In the genomic region with DNA sequence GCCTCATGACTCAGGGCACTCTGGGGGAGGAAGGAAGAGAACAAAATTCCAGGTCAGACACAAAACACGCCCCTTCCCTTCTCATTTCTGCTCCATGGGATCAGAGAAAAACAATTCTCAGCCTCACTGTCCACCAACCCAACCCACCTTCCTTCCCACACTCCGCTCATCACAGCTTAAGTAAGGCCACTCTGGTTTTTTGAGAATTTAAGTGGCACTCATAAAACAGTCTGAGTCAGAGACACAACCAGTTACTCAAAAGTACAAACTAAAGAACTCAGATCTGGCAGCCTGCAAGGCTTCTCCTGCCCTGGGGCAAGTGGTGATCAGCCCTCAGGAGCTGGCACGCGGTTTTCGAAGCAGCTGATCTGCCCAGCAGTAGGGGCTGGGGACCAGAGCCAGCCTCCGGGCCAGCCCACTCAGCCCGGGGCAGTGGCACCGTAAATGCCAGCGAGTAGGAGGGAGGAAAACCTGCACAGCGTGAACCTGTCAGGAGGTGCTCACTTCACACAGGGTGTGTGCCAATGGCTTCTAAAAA, we compare ENCODE assay signal across 8 cellular contexts. TPM values are rescaled to one million over a fixed set of nuclear protein-coding genes. Genes with fewer than 3 reads are reported as not detected.
DNase-seq lines count a peak whose midpoint lies in the region; ATAC-seq, FAIRE-seq and TF ChIP-seq lines count a peak whose summit lies in the region.
"Had no signal": no experiment of that assay in that cellular context is flagged by ENCODE, and none has a peak within 500 bp of the region (broad histone marks: within the 10 kb centered on the region; RNA-seq: fewer than 3 reads in every experiment).

No MANE protein-coding gene starts in this region.

- ATAC-seq in HG02610 (IDR thresholded peaks at IDR 0.05; ENCODE audit: unreplicated experiment), result no peak

- H3K4me1 ChIP-seq in endothelial cell of umbilical vein (ENCODE audit: control insufficient read depth, extremely low read depth, insufficient read depth, low read length), result peaks cover 10% of the 10 kb centered on the region
- peaks cover 3 to 5% of the 10 kb centered on the region in 2 donors for H3K4me1 ChIP-seq in uterus

- DNase-seq in NCI-H69 (lab: John Stamatoyannopoulos, UW) (peak; percentile 35), endothelial cell of umbilical vein (ENCODE audit: low read depth, low spot score) (peak; percentile 74), kidney tubule cell (ENCODE audit: low spot score) (peak; percentile 77), uterus (no peak), SK-N-DZ (ENCODE audit: low spot score) (no peak), RCC 7860 (ENCODE audit: low spot score) (no peak)
- DNase-seq: NCI-H82 had no signal

- POLR2A ChIA-PET in endothelial cell of umbilical vein (lab: Charles Lee), result no interaction called here

- CTCF ChIA-PET in endothelial cell of umbilical vein (lab: Charles Lee), result interaction anchor here (0.6 to 6.4 kb wide), 4 partner anchors 13 to 146 kb away, joined by 3 to 113 read pairs (median 3); no protein-coding TSS in a partner anchor

- H3K27me3 ChIP-seq in endothelial cell of umbilical vein (ENCODE audit: control insufficient read depth in 2 of 2, insufficient read depth in 2 of 2, low read length in 2 of 2), result no peaks in the 10 kb centered on the region
- H3K27me3 ChIP-seq in uterus, result no peaks in the 10 kb centered on the region

- H3K4me3 ChIP-seq in endothelial cell of umbilical vein (replicated peaks in 1 of 3; ENCODE audit: insufficient read depth in 1 of 3, low read depth in 1 of 3, low read length in 3 of 3) (peak overlapping the region in 1 of 3 experiments; percentile 3), uterus (no peak overlapping the region)

- H3K9me1 ChIP-seq in endothelial cell of umbilical vein (replicated peaks; ENCODE audit: control insufficient read depth, extremely low read depth, insufficient read depth, low read length), result no peaks in the 10 kb centered on the region

- no peak for TF ChIP-seq POLR2A in endothelial cell of umbilical vein (IDR thresholded peaks at IDR 0.05; ENCODE audit: low read depth, low read length)
- TF ChIP-seq POLR2A in uterus (IDR thresholded peaks at IDR 0.05), result no peak

- TF ChIP-seq CTCF in endothelial cell of umbilical vein (IDR thresholded peaks at IDR 0.05; ENCODE audit: extremely low read depth in 1 of 2, insufficient read depth in 1 of 2, low read depth in 1 of 2, low read length in 2 of 2) (no peak), uterus (IDR thresholded peaks at IDR 0.05) (no peak)

- H3K9me3 ChIP-seq in endothelial cell of umbilical vein (replicated peaks; ENCODE audit: control insufficient read depth, insufficient read depth, low read length) (no peaks in the 10 kb centered on the region), uterus (no peaks in the 10 kb centered on the region)

- no peaks in the 10 kb centered on the region for H3K79me2 ChIP-seq in endothelial cell of umbilical vein (ENCODE audit: control insufficient read depth, insufficient read depth, low read length)

- intact Hi-C loops in endothelial cell of umbilical vein (cut with micrococcal nuclease) (loop anchor here (5.0 to 10.0 kb wide), 2 partner anchors 322 to 430 kb away; no protein-coding TSS in a partner anchor), uterus (cut with DNase I; ENCODE audit: low total_unique reads) (no loop called here)

- peak; percentile 69 for FAIRE-seq in endothelial cell of umbilical vein (lab: Jason Lieb, UNC)
- no peak for FAIRE-seq in RCC 7860 (lab: Jason Lieb, UNC)

- H3K27ac ChIP-seq in endothelial cell of umbilical vein (ENCODE audit: insufficient read depth, low read depth, low read length) (peak overlapping the region; percentile 43), uterus (peak overlapping the region; percentile 70 to 81)

- H3K4me2 ChIP-seq in endothelial cell of umbilical vein (ENCODE audit: insufficient read depth, low read length), result peak overlapping the region; percentile 56

- no peak overlapping the region for H3K9ac ChIP-seq in endothelial cell of umbilical vein (replicated peaks; ENCODE audit: extremely low read depth, insufficient read depth, low read length)

- dilution Hi-C loops in endothelial cell of umbilical vein (cut with MboI; ENCODE audit: extremely low pct_ligation_motif_present, low sequenced_read_pairs), result loop anchor here (25.0 kb wide), 1 partner anchor 135 kb away; no protein-coding TSS in a partner anchor

- no peaks in the 10 kb centered on the region for H4K20me1 ChIP-seq in endothelial cell of umbilical vein (replicated peaks; ENCODE audit: control insufficient read depth, extremely low read depth, insufficient read depth, low read length)

- H2AFZ ChIP-seq in endothelial cell of umbilical vein (ENCODE audit: low read depth, low read length), result peak overlapping the region; percentile 97

- H3K36me3 ChIP-seq in endothelial cell of umbilical vein (ENCODE audit: control insufficient read depth in 2 of 2, extremely low read depth in 1 of 2, insufficient read depth in 2 of 2, low read length in 2 of 2) (no peaks in the 10 kb centered on the region), uterus (no peaks in the 10 kb centered on the region)

- BruUV-seq in endothelial cell of umbilical vein (replicated peaks; lab: Mats Ljungman, UMichigan), result no TSS peak

TF ChIP-seq in endothelial cell of umbilical vein, 7 proteins besides CTCF, POLR2A, EP300 and RAD21:
- TF ChIP-seq GATA2 (IDR thresholded peaks at IDR 0.05; ENCODE audit: insufficient read depth, insufficient read length, low read depth, low read length) (no peak), FOS (IDR thresholded peaks at IDR 0.05; ENCODE audit: borderline replicate concordance, insufficient read depth, low read length) (peak; percentile 45), POLR2AphosphoS5 (IDR thresholded peaks at IDR 0.05; ENCODE audit: insufficient read depth, low read depth, low read length) (peak; percentile 28)

RNA-seq across cellular contexts. Expression of gene ABLIM1, which starts 39.1 kb away (rescaled TPM):
- total RNA-seq in endothelial cell of umbilical vein, result 111 and 128 TPM in 2 replicates
- polyA plus RNA-seq in endothelial cell of umbilical vein, result 202 and 235 TPM in 2 replicates
- 70.1 and 75.0 TPM in 2 replicates for polyA plus RNA-seq in endothelial cell of umbilical vein (2011; cell fraction: cytosol; rRNA removed)
- 155 and 160 TPM in 2 replicates for polyA plus RNA-seq in endothelial cell of umbilical vein (2011; cell fraction: nucleus; rRNA removed)
- polyA plus RNA-seq in endothelial cell of umbilical vein (2012), result 56.4 and 63.6 TPM in 2 replicates
- 467 and 488 TPM in 2 replicates for polyA minus RNA-seq in endothelial cell of umbilical vein
- 79.5 TPM for polyA minus RNA-seq in endothelial cell of umbilical vein (2011; cell fraction: cytosol; rRNA and poly(A)+ RNA removed)
- polyA minus RNA-seq in endothelial cell of umbilical vein (2011; cell fraction: nucleus; rRNA and poly(A)+ RNA removed), result 282 and 347 TPM in 2 replicates
- total RNA-seq in uterus, result 100 to 1,000 TPM in 2 of 4 donors, 10 to 100 TPM in 2; 41.2 to 128 (median 97.3) TPM
- polyA plus RNA-seq in SK-N-DZ (2014; cell fraction: cytosol; rRNA removed), result 21.0 and 33.7 TPM in 2 replicates
- polyA plus RNA-seq in SK-N-DZ (2014; cell fraction: nucleus; rRNA removed), result 11.5 and 20.8 TPM in 2 replicates

Comparison
In these comparisons a context has a peak if more than half of its experiments do, and no peak if none do; other contexts are left out.
1. DNase-seq: peak in NCI-H69 (single experiment), endothelial cell of umbilical vein (single experiment) and kidney tubule cell (single experiment); none in uterus (0 of 2), SK-N-DZ (single experiment) and RCC 7860 (single experiment).